In the genomic region with DNA sequence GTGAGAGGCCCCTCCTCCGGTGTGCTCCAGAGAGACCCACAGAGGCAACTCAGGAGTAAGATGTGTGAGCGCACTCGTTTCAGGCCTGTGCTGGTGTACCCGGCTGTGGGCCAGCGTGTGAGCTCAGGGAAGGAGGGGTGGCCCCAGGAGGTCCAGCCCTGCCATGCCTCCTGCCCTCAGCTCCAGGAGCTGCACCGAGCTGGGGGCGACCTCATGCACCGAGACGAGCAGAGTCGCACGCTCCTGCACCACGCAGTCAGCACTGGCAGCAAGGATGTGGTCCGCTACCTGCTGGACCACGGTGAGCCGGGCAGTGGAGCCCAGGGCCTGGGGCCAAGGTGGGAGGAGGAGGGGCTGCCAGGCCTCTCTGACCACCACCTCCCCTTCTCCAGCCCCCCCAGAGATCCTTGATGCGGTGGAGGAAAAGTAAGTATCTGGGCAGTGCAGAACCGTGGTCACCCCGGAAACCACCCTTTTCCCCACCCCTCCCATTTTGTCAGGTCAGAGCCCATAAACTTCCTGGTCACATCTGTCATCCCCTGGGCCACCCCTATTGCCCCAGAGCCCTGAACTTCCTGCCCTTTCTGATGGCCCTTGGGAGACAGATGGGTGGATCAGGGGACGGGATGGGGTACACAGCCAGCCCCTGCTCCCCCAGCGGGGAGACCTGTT, we compare ENCODE assay signal across 11 cellular contexts. TPM values are rescaled to one million over a fixed set of nuclear protein-coding genes. Genes with fewer than 3 reads are reported as not detected.
DNase-seq lines count a peak whose midpoint lies in the region; ATAC-seq lines count a peak whose summit lies in the region.
"Had no signal": no experiment of that assay in that cellular context is flagged by ENCODE, and none has a peak within 500 bp of the region (broad histone marks: within the 10 kb centered on the region; RNA-seq: fewer than 3 reads in every experiment).

No MANE protein-coding gene starts in this region.

- no peak for DNase-seq in Right ventricle myocardium superior
- no peak for DNase-seq in Right ventricle myocardium inferior (ENCODE audit: missing footprints)
- DNase-seq in activated CD4-positive, alpha-beta memory T cell treated with anti-CD3 and anti-CD28 coated beads, Interleukin-2, amount 10 ng/mL, durations not matched to agents 7 days and 5 days = no peak
- DNase-seq in memory B cell (ENCODE audit: low spot score in 2 of 2) = no peak
- no peak for DNase-seq in NCI-H187 (lab: John Stamatoyannopoulos, UW)
- no peak for DNase-seq in NCI-H82 treated with DMSO at 0.1 percent for 48 hours (lab: John Stamatoyannopoulos, UW; ENCODE audit: unreplicated experiment)
- DNase-seq: amygdala; NCI-H1048; stimulated activated naive B cell treated with anti-CD40 and anti-IgM and Interleukin-4, amounts not matched to agents 10 μg/mL and 1 μg/mL and 100 μg/mL, for 72 hours had no signal

- H3K4me3 Mint-ChIP-seq in activated CD4-positive, alpha-beta memory T cell treated with anti-CD3 and anti-CD28 coated beads, Interleukin-2, amount 10 ng/mL, durations not matched to agents 7 days and 5 days = peak overlapping the region; percentile 41
- peak overlapping the region; percentile 67 for H3K4me3 Mint-ChIP-seq in memory B cell

- POLR2A ChIA-PET in activated CD4-positive, alpha-beta memory T cell treated with anti-CD3 and anti-CD28 coated beads, Interleukin-2, amount 10 ng/mL, durations not matched to agents 7 days and 5 days (lab: Charles Lee) = interaction anchor here (1.0 kb wide), 1 partner anchor 16 kb away, joined by 3 read pairs; no protein-coding TSS in a partner anchor

- CTCF ChIA-PET in activated CD4-positive, alpha-beta memory T cell treated with anti-CD3 and anti-CD28 coated beads, Interleukin-2, amount 10 ng/mL, durations not matched to agents 7 days and 5 days (lab: Charles Lee) = interaction anchor here (0.8 to 2.3 kb wide), 3 partner anchors 10 to 27 kb away, joined by 3 to 10 read pairs (median 3); no protein-coding TSS in a partner anchor

- peaks cover 41% of the 10 kb centered on the region for H3K36me3 Mint-ChIP-seq in activated CD4-positive, alpha-beta memory T cell treated with anti-CD3 and anti-CD28 coated beads, Interleukin-2, amount 10 ng/mL, durations not matched to agents 7 days and 5 days (ENCODE audit: low read depth)
- H3K36me3 Mint-ChIP-seq in memory B cell = peaks cover 17% of the 10 kb centered on the region

- H3K4me1 Mint-ChIP-seq in activated CD4-positive, alpha-beta memory T cell treated with anti-CD3 and anti-CD28 coated beads, Interleukin-2, amount 10 ng/mL, durations not matched to agents 7 days and 5 days = peaks cover 15% of the 10 kb centered on the region
- peaks cover 7% of the 10 kb centered on the region for H3K4me1 Mint-ChIP-seq in memory B cell

- H3K27ac Mint-ChIP-seq in activated CD4-positive, alpha-beta memory T cell treated with anti-CD3 and anti-CD28 coated beads, Interleukin-2, amount 10 ng/mL, durations not matched to agents 7 days and 5 days = no peak overlapping the region
- H3K27ac Mint-ChIP-seq in memory B cell = no peak overlapping the region
- H3K27ac Mint-ChIP-seq: stimulated activated naive B cell treated with anti-CD40 and anti-IgM and Interleukin-4, amounts not matched to agents 10 μg/mL and 1 μg/mL and 100 μg/mL, for 72 hours had no signal

- ATAC-seq in Right ventricle myocardium superior (ENCODE audit: poor library complexity) (peak; percentile 2), Right ventricle myocardium inferior (no peak), memory B cell (ENCODE audit: low read depth) (no peak), HG02938 (IDR thresholded peaks at IDR 0.05; ENCODE audit: unreplicated experiment) (no peak)
- ATAC-seq: stimulated activated naive B cell treated with anti-CD40 and anti-IgM and Interleukin-4, amounts not matched to agents 10 μg/mL and 1 μg/mL and 100 μg/mL, for 72 hours had no signal

- intact Hi-C loops in Right ventricle myocardium superior (cut with DNase I) = no loop called here
- intact Hi-C loops in Right ventricle myocardium inferior (cut with DNase I) = no loop called here

- no peaks in the 10 kb centered on the region for H3K9me3 Mint-ChIP-seq in activated CD4-positive, alpha-beta memory T cell treated with anti-CD3 and anti-CD28 coated beads, Interleukin-2, amount 10 ng/mL, durations not matched to agents 7 days and 5 days
- no peaks in the 10 kb centered on the region for H3K9me3 Mint-ChIP-seq in memory B cell
- H3K9me3 Mint-ChIP-seq: stimulated activated naive B cell treated with anti-CD40 and anti-IgM and Interleukin-4, amounts not matched to agents 10 μg/mL and 1 μg/mL and 100 μg/mL, for 72 hours had no signal

- H3K27me3 Mint-ChIP-seq in activated CD4-positive, alpha-beta memory T cell treated with anti-CD3 and anti-CD28 coated beads, Interleukin-2, amount 10 ng/mL, durations not matched to agents 7 days and 5 days = peaks cover 9% of the 10 kb centered on the region
- peaks cover 4% of the 10 kb centered on the region for H3K27me3 Mint-ChIP-seq in memory B cell

- H3K27ac ChIP-seq in temporal lobe (ENCODE audit: low read depth, low read length) = peak overlapping the region; percentile 17

RNA-seq across cellular contexts. Expression of a gene that starts 2.5 kb away (rescaled TPM):
- 4.7 TPM for total RNA-seq in Right ventricle myocardium superior
- total RNA-seq in Right ventricle myocardium inferior = 3.2 TPM
- 1 to 10 TPM; 3.5 to 4.1 TPM for total RNA-seq in activated CD4-positive, alpha-beta memory T cell treated with anti-CD3 and anti-CD28 coated beads, Interleukin-2, amount 10 ng/mL, durations not matched to agents 7 days and 5 days
- 38.1 TPM for total RNA-seq in temporal lobe

RNA-seq across cellular contexts. Expression of a gene that starts 12.6 kb away (rescaled TPM):
- not detected for total RNA-seq in Right ventricle myocardium superior
- total RNA-seq in Right ventricle myocardium inferior = not detected
- under 1 TPM; 0.30 to 0.38 TPM for total RNA-seq in activated CD4-positive, alpha-beta memory T cell treated with anti-CD3 and anti-CD28 coated beads, Interleukin-2, amount 10 ng/mL, durations not matched to agents 7 days and 5 days
- 1.2 TPM for total RNA-seq in temporal lobe

RNA-seq across cellular contexts. Expression of a gene that starts 31.7 kb away (rescaled TPM):
- 65.8 TPM for total RNA-seq in Right ventricle myocardium superior
- total RNA-seq in Right ventricle myocardium inferior = 67.5 TPM
- total RNA-seq in activated CD4-positive, alpha-beta memory T cell treated with anti-CD3 and anti-CD28 coated beads, Interleukin-2, amount 10 ng/mL, durations not matched to agents 7 days and 5 days = 100 to 1,000 TPM; 141 to 143 TPM
- 33.7 TPM for total RNA-seq in temporal lobe
